In genomic region chr1:67791261-67791660, GRCh38 we compare ENCODE assay signal across 1 cellular context.
TF ChIP-seq lines count a peak whose summit lies in the region.

No MANE protein-coding gene starts in this region.

TF ChIP-seq in WTC11, 78 proteins besides CTCF, POLR2A, EP300 and RAD21 (continued from another document):
- TF ChIP-seq ARID4B (CRISPR knock-in tag; IDR thresholded peaks at IDR 0.05; ENCODE audit: borderline replicate concordance), result no peak
- TF ChIP-seq SMAD3 (CRISPR knock-in tag; IDR thresholded peaks at IDR 0.05; ENCODE audit: borderline replicate concordance), result no peak
- no peak for TF ChIP-seq CREB1 (CRISPR knock-in tag; IDR thresholded peaks at IDR 0.05)
- TF ChIP-seq ZNF317 (CRISPR knock-in tag; IDR thresholded peaks at IDR 0.05; ENCODE audit: borderline replicate concordance, low read depth), result no peak
- TF ChIP-seq ZNF219 (CRISPR knock-in tag; IDR thresholded peaks at IDR 0.05; ENCODE audit: borderline replicate concordance), result no peak
- no peak for TF ChIP-seq FOXP4 (CRISPR knock-in tag; IDR thresholded peaks at IDR 0.05)
- no peak for TF ChIP-seq ZNF138 (CRISPR knock-in tag; conservative IDR thresholded peaks at IDR 0.05)
- TF ChIP-seq AFF4 (CRISPR knock-in tag; IDR thresholded peaks at IDR 0.05; ENCODE audit: borderline replicate concordance), result no peak
- TF ChIP-seq ELF4 (CRISPR knock-in tag; IDR thresholded peaks at IDR 0.05; ENCODE audit: low read depth), result no peak
- TF ChIP-seq STAT6 (CRISPR knock-in tag; conservative IDR thresholded peaks at IDR 0.05; ENCODE audit: low read depth), result no peak
- TF ChIP-seq ERG (CRISPR knock-in tag; IDR thresholded peaks at IDR 0.05), result no peak
